ENCODE assay signal across 22 cellular contexts in the genomic region with DNA sequence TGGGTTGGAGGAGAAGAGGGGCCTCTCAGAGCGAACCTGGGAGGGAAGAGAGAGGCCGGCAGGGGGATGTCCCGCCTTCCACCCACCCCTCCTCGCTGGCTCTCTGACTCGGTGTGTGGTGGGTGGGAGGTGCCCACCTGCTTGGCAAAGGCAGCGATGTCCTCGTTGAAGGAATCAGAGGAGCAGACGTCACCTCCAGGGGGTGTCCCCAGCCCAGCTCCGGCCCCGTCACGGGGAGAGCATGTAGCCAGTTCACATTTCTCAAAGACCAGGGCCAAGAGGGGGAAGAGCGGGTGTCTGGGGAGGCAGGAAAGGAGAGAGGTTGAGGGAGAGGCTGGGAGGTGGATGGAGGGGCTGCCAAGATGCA. TPM values are rescaled to one million over a fixed set of nuclear protein-coding genes. Genes with fewer than 3 reads are reported as not detected.
"Had no signal": no experiment of that assay in that cellular context is flagged by ENCODE, and none has a peak within 500 bp of the region (broad histone marks: within the 10 kb centered on the region; RNA-seq: fewer than 3 reads in every experiment).

No MANE protein-coding gene starts in this region.

- DNase-seq: activated CD4-positive, alpha-beta T cell treated with anti-CD3 and anti-CD28 coated beads, Interleukin-2, amount 10 ng/mL, durations not matched to agents 24 days and 14 days; activated CD8-positive, alpha-beta memory T cell treated with anti-CD3 and anti-CD28 coated beads, Interleukin-2, amount 50 U/mL, for 4 hours; activated naive CD4-positive, alpha-beta T cell treated with anti-CD3 and anti-CD28 coated beads for 36 hours; activated T-cell treated with anti-CD3 and anti-CD28 coated beads, Interleukin-2, amount 50 U/mL, for 4 hours; anterior cingulate cortex; brain microvascular endothelial cell; left cardiac atrium; pancreas; spleen; stimulated activated CD4-positive, alpha-beta T cell treated with anti-CD3 and anti-CD28 coated beads, Interleukin-4, amount 100 ng/mL, for 4 hours; stimulated activated naive B cell treated with anti-CD40 and anti-IgM and Interleukin-4, amounts not matched to agents 10 μg/mL and 1 μg/mL and 100 μg/mL, for 72 hours; T-cell; T1000; thyroid gland had no signal

- H3K27ac Mint-ChIP-seq: activated CD4-positive, alpha-beta T cell treated with anti-CD3 and anti-CD28 coated beads, Interleukin-2, amount 10 ng/mL, durations not matched to agents 24 days and 14 days; activated naive CD4-positive, alpha-beta T cell treated with anti-CD3 and anti-CD28 coated beads for 36 hours; stimulated activated naive B cell treated with anti-CD40 and anti-IgM and Interleukin-4, amounts not matched to agents 10 μg/mL and 1 μg/mL and 100 μg/mL, for 72 hours; T-cell had no signal

- H3K4me1 ChIP-seq: pancreas, thyroid gland had no signal

- H3K9me3 Mint-ChIP-seq: activated CD4-positive, alpha-beta T cell treated with anti-CD3 and anti-CD28 coated beads, Interleukin-2, amount 10 ng/mL, durations not matched to agents 24 days and 14 days; activated naive CD4-positive, alpha-beta T cell treated with anti-CD3 and anti-CD28 coated beads for 36 hours; activated T-cell treated with anti-CD3 and anti-CD28 coated beads, Interleukin-2, amount 50 U/mL, for 4 hours; stimulated activated naive B cell treated with anti-CD40 and anti-IgM and Interleukin-4, amounts not matched to agents 10 μg/mL and 1 μg/mL and 100 μg/mL, for 72 hours; T-cell had no signal

- H3K36me3 Mint-ChIP-seq: stimulated activated naive B cell treated with anti-CD40 and anti-IgM and Interleukin-4, amounts not matched to agents 10 μg/mL and 1 μg/mL and 100 μg/mL, for 72 hours; T-cell had no signal

- H3K4me3 ChIP-seq: coronary artery, lung, pancreas, spleen, thyroid gland had no signal

- H3K4me3 Mint-ChIP-seq: activated CD4-positive, alpha-beta T cell treated with anti-CD3 and anti-CD28 coated beads, Interleukin-2, amount 10 ng/mL, durations not matched to agents 24 days and 14 days; activated naive CD4-positive, alpha-beta T cell treated with anti-CD3 and anti-CD28 coated beads for 36 hours; activated T-cell treated with anti-CD3 and anti-CD28 coated beads, Interleukin-2, amount 50 U/mL, for 4 hours; stimulated activated naive B cell treated with anti-CD40 and anti-IgM and Interleukin-4, amounts not matched to agents 10 μg/mL and 1 μg/mL and 100 μg/mL, for 72 hours had no signal

- H3K9me3 ChIP-seq: gastroesophageal sphincter, neutrophil, pancreas, SK-N-SH, spleen, thyroid gland had no signal

- ATAC-seq: activated T-cell treated with anti-CD3 and anti-CD28 coated beads, Interleukin-2, amount 50 U/mL, for 4 hours; esophagus mucosa; gastroesophageal sphincter; left cardiac atrium; sciatic nerve; T-cell had no signal

- H3K36me3 ChIP-seq: brain microvascular endothelial cell, neutrophil, pancreas, thyroid gland had no signal

- H3K9ac ChIP-seq: SK-N-SH had no signal

- H3K27ac ChIP-seq: brain microvascular endothelial cell, coronary artery, gastroesophageal sphincter, neutrophil, pancreas, spleen, thyroid gland had no signal

RNA-seq across cellular contexts. Expression of gene MEIS3, which starts 2.7 kb away (rescaled TPM):
- total RNA-seq: activated CD4-positive, alpha-beta T cell treated with anti-CD3 and anti-CD28 coated beads, Interleukin-2, amount 10 ng/mL, durations not matched to agents 24 days and 14 days; activated naive CD4-positive, alpha-beta T cell treated with anti-CD3 and anti-CD28 coated beads for 36 hours had no signal

RNA-seq across cellular contexts. Expression of gene SLC8A2, which starts 55.0 kb away (rescaled TPM):
- total RNA-seq: activated CD4-positive, alpha-beta T cell treated with anti-CD3 and anti-CD28 coated beads, Interleukin-2, amount 10 ng/mL, durations not matched to agents 24 days and 14 days; activated naive CD4-positive, alpha-beta T cell treated with anti-CD3 and anti-CD28 coated beads for 36 hours; myocyte; sciatic nerve; spleen; T-cell had no signal
